22 cellular contexts compared by ENCODE assay signal in genomic region chr2:236853558-236853957, GRCh38.
DNase-seq lines count a peak whose midpoint lies in the region; ATAC-seq and TF ChIP-seq lines count a peak whose summit lies in the region.
"Had no signal": no experiment of that assay in that cellular context is flagged by ENCODE, and none has a peak within 500 bp of the region (broad histone marks: within the 10 kb centered on the region; RNA-seq: fewer than 3 reads in every experiment).

No MANE protein-coding gene starts in this region.

- no peak overlapping the region for H2BK12ac ChIP-seq in neuronal stem cell (ENCODE audit: low read length)

- no peak for TF ChIP-seq POLR2A in right lobe of liver (IDR thresholded peaks at IDR 0.05)

- no peaks in the 10 kb centered on the region for H3K27me3 Mint-ChIP-seq in MCF 10A (ENCODE audit: insufficient read depth, unreplicated experiment)

- no TSS peak for BruUV-seq in MCF 10A (replicated peaks; lab: Mats Ljungman, UMichigan)

- H3K27ac Mint-ChIP-seq in MCF 10A (ENCODE audit: low read depth, unreplicated experiment): no peak overlapping the region
- H3K27ac Mint-ChIP-seq: H9 had no signal

- H4K91ac ChIP-seq in neuronal stem cell (ENCODE audit: low read depth, low read length, poor library complexity): no peak overlapping the region

- H3K9me3 ChIP-seq in right lobe of liver: no peaks in the 10 kb centered on the region
- H3K9me3 ChIP-seq in neuronal stem cell (replicated peaks in 1 of 2; ENCODE audit: control insufficient read depth in 2 of 2, insufficient read depth in 1 of 2, low read depth in 1 of 2, low read length in 2 of 2): peaks cover 4 to 11% of the 10 kb centered on the region in 2 donors
- no peaks in the 10 kb centered on the region for H3K9me3 ChIP-seq in MG63
- H3K9me3 ChIP-seq: Peyer's patch had no signal

- intact Hi-C loops in right lobe of liver (cut with DNase I) (no loop called here), MCF 10A (cut with micrococcal nuclease) (no loop called here)

- H3K79me1 ChIP-seq in neuronal stem cell (ENCODE audit: low read depth, low read length): no peaks in the 10 kb centered on the region

- TF ChIP-seq CTCF in coronary artery (IDR thresholded peaks at IDR 0.05) (no peak), right lobe of liver (IDR thresholded peaks at IDR 0.05) (no peak), foreskin fibroblast (IDR thresholded peaks at IDR 0.05; ENCODE audit: low read depth, low read length) (no peak), MCF 10A (IDR thresholded peaks at IDR 0.05; ENCODE audit: unreplicated experiment) (no peak)

- no peak overlapping the region for H3K23ac ChIP-seq in neuronal stem cell (ENCODE audit: low read depth, low read length, poor library complexity)

- H3K9ac ChIP-seq in neuronal stem cell (ENCODE audit: low read depth, low read length, poor library complexity): no peak overlapping the region

- H3K36me3 ChIP-seq in right lobe of liver (no peaks in the 10 kb centered on the region), neuronal stem cell (replicated peaks in 1 of 2; ENCODE audit: control insufficient read depth in 2 of 2, insufficient read depth in 2 of 2, low read length in 2 of 2) (no peaks in the 10 kb centered on the region), MG63 (no peaks in the 10 kb centered on the region)
- H3K36me3 ChIP-seq: Peyer's patch had no signal

- H2BK5ac ChIP-seq in neuronal stem cell (ENCODE audit: low read length): no peak overlapping the region

- no peaks in the 10 kb centered on the region for H3K36me3 Mint-ChIP-seq in MCF 10A (ENCODE audit: insufficient read depth, unreplicated experiment)
- H3K36me3 Mint-ChIP-seq: CD14-positive monocyte had no signal

- no peak overlapping the region for H2AK5ac ChIP-seq in neuronal stem cell (ENCODE audit: low read depth, low read length)

- 85% methylated on average over 6 of the region's 9 CpGs for WGBS in right lobe of liver (ENCODE audit: insufficient coverage, low coverage, low lambda C conversion rate, missing lambda C conversion rate)
- no CpG with 5 or more reads among the region's 9 CpGs for WGBS in neuronal stem cell (ENCODE audit: extremely low coverage in 2 of 2, insufficient read length in 2 of 2, insufficient replicate concordance in 1 of 2), 2 donors

- H3K27me3 ChIP-seq in right lobe of liver (no peaks in the 10 kb centered on the region), neuronal stem cell (ENCODE audit: control insufficient read depth in 3 of 3, insufficient read depth in 3 of 3, low read depth in 1 of 3, low read length in 3 of 3) (no peaks in the 10 kb centered on the region), MG63 (no peaks in the 10 kb centered on the region)
- H3K27me3 ChIP-seq: Peyer's patch had no signal

- H3K9me3 Mint-ChIP-seq in MCF 10A (ENCODE audit: unreplicated experiment): peaks cover 7% of the 10 kb centered on the region

- peak in 3 of 4 donors; percentile 16 to 55 (median 31) for ATAC-seq in right lobe of liver

- H4K8ac ChIP-seq in neuronal stem cell (ENCODE audit: low read depth, low read length): no peak overlapping the region

- H2AFZ ChIP-seq in neuronal stem cell (ENCODE audit: low read length): peak overlapping the region; percentile 39

- no peak overlapping the region for H2BK15ac ChIP-seq in neuronal stem cell (ENCODE audit: low read length)

- H3K4me3 ChIP-seq in coronary artery (no peak overlapping the region), right lobe of liver (no peak overlapping the region), neuronal stem cell (ENCODE audit: low read length in 2 of 2) (no peak overlapping the region), MG63 (no peak overlapping the region), foreskin fibroblast (ENCODE audit: low read depth in 1 of 2, low read length in 2 of 2) (no peak overlapping the region)
- H3K4me3 ChIP-seq: Peyer's patch had no signal

- H3K4me3 Mint-ChIP-seq in MCF 10A (ENCODE audit: unreplicated experiment): no peak overlapping the region
- H3K4me3 Mint-ChIP-seq: CD14-positive monocyte, H9 had no signal

- H3K27ac ChIP-seq in coronary artery (no peak overlapping the region), right lobe of liver (no peak overlapping the region), neuronal stem cell (replicated peaks; ENCODE audit: low read length) (no peak overlapping the region)
- H3K27ac ChIP-seq: 22Rv1, HL-60 had no signal

- no peak overlapping the region for H3K14ac ChIP-seq in neuronal stem cell (ENCODE audit: low read length)

- CTCF ChIA-PET in MCF 10A (lab: Yijun Ruan, JAX): interaction anchor here (0.8 kb wide), 1 partner anchor 1088 kb away, joined by 3 read pairs; no protein-coding TSS in a partner anchor

- no peak overlapping the region for H3K4me2 ChIP-seq in neuronal stem cell (ENCODE audit: insufficient read depth, low read length, poor library complexity, severe bottlenecking)

- no peak overlapping the region for H3K18ac ChIP-seq in neuronal stem cell (ENCODE audit: low read length)

- POLR2A ChIA-PET in MCF 10A (lab: Yijun Ruan, JAX): no interaction called here

- H3K4me1 ChIP-seq in right lobe of liver (no peaks in the 10 kb centered on the region), neuronal stem cell (ENCODE audit: control insufficient read depth in 2 of 2, insufficient read depth in 1 of 2, low read depth in 1 of 2, low read length in 2 of 2) (peaks cover 30 to 52% of the 10 kb centered on the region in 2 donors)
- H3K4me1 ChIP-seq: Peyer's patch had no signal

- no peaks in the 10 kb centered on the region for H3K4me1 Mint-ChIP-seq in MCF 10A (ENCODE audit: insufficient read depth, unreplicated experiment)

- no peak overlapping the region for H2BK120ac ChIP-seq in neuronal stem cell (ENCODE audit: low read depth, low read length)

- DNase-seq in NCI-H82 (lab: John Stamatoyannopoulos, UW) (peak; percentile 27), NCI-H82 treated with DMSO at 0.1 percent for 48 hours (lab: John Stamatoyannopoulos, UW; ENCODE audit: unreplicated experiment) (no peak), coronary artery (ENCODE audit: low spot score) (peak; percentile 52), right lobe of liver (peak in 1 of 3 donors; percentile 54), neuronal stem cell (ENCODE audit: low spot score) (peak; percentile 77), MG63 (no peak), foreskin fibroblast (no peak), MCF 10A (ENCODE audit: unreplicated experiment) (no peak)
- DNase-seq: AML-193, DMS79 treated with DMSO at 0.1 percent for 48 hours, H9, IMR-90, NCI-H1092, NCI-H1436 treated with DMSO at 0.1 percent for 48 hours, NCI-H2029 treated with DMSO at 0.1 percent for 48 hours, NCI-H2171 treated with DMSO at 0.1 percent for 48 hours, NCI-H446, NCI-H526 treated with DMSO at 0.1 percent for 48 hours, Peyer's patch had no signal

- no peak overlapping the region for H3K4ac ChIP-seq in neuronal stem cell (ENCODE audit: low read length)

Comparison
In these comparisons a context has a peak if more than half of its experiments do, and no peak if none do; other contexts are left out.
1. DNase-seq: peak in NCI-H82 (single experiment), coronary artery (single experiment) and neuronal stem cell (single experiment); none in NCI-H82 treated with DMSO at 0.1 percent for 48 hours (single experiment), MG63 (single experiment), foreskin fibroblast (0 of 2) and MCF 10A (single experiment).